Comparison of ENCODE assay signal across 8 cellular contexts in genomic region chr3:53046171-53047170, GRCh38. TPM values are rescaled to one million over a fixed set of nuclear protein-coding genes. Genes with fewer than 3 reads are reported as not detected.
DNase-seq lines count a peak whose midpoint lies in the region; ATAC-seq, FAIRE-seq and TF ChIP-seq lines count a peak whose summit lies in the region.

No MANE protein-coding gene starts in this region.

- H3K36me3 ChIP-seq in K562 (ENCODE audit: control insufficient read depth, insufficient read depth, low read length) (no peaks in the 10 kb centered on the region), iPS-20b (ENCODE audit: insufficient read depth, low read depth, low read length) (no peaks in the 10 kb centered on the region), smooth muscle cell (ENCODE audit: low read depth) (no peaks in the 10 kb centered on the region)

- H3F3A ChIP-seq in smooth muscle cell (ENCODE audit: low read depth), result peaks cover 14% of the 10 kb centered on the region

- DNase-seq in C1 segment of cervical spinal cord (lab: John Stamatoyannopoulos, UW) (peak in 12 of 14 donors; percentile 9 to 73 (median 45)), HK-2 (ENCODE audit: unreplicated experiment) (peak; percentile 63), T-helper 2 cell (peak; percentile 24 to 68 (median 56)), K562 (ENCODE audit: extremely low read depth in 1 of 4, low spot score in 3 of 4) (peak in 1 of 4 experiments; percentile 14), smooth muscle cell (lab: John Stamatoyannopoulos, UW; ENCODE audit: unreplicated experiment) (no peak)

- peak overlapping the region; percentile 93; the same call in 1 of the 3 replicates for H3K27ac ChIP-seq in K562 (ENCODE audit: extremely low read depth, low read depth, low read length)
- no peak overlapping the region for H3K27ac ChIP-seq in iPS-20b (ENCODE audit: low read length)
- no peak overlapping the region for H3K27ac ChIP-seq in smooth muscle cell (ENCODE audit: low read depth)

- H3K27me3 ChIP-seq in K562 (ENCODE audit: control insufficient read depth in 2 of 2, insufficient read depth in 2 of 2, low read length in 2 of 2) (no peaks in the 10 kb centered on the region), iPS-20b (ENCODE audit: insufficient read depth, low read length) (peaks cover 47% of the 10 kb centered on the region), smooth muscle cell (ENCODE audit: low read depth) (peaks cover 27% of the 10 kb centered on the region)

- peak overlapping the region; percentile 66; the same call in 1 of the 2 replicates for H3K4me2 ChIP-seq in K562 (ENCODE audit: insufficient read depth, low read length)
- H3K4me2 ChIP-seq in smooth muscle cell, result peak overlapping the region; percentile 95

- TF ChIP-seq CTCF in K562 (IDR thresholded peaks at IDR 0.05 in 2 of 3, conservative IDR thresholded peaks at IDR 0.05 in 1 of 3; ENCODE audit: insufficient read depth in 2 of 3, low read depth in 1 of 3, low read length in 3 of 3) (peak in 1 of 3 experiments; percentile 52; a peak in 3 of 6 replicates), smooth muscle cell (IDR thresholded peaks at IDR 0.05; ENCODE audit: borderline replicate concordance, insufficient read depth, poor library complexity, severe bottlenecking) (peak; percentile 18)

- no peaks in the 10 kb centered on the region for H3K9me3 ChIP-seq in K562 (replicated peaks; ENCODE audit: control insufficient read depth, insufficient read depth, low read depth, low read length)
- H3K9me3 ChIP-seq in iPS-20b (ENCODE audit: insufficient read depth, low read depth, low read length), result no peaks in the 10 kb centered on the region
- no peaks in the 10 kb centered on the region for H3K9me3 ChIP-seq in smooth muscle cell (replicated peaks; ENCODE audit: low read depth)

- no peak for TF ChIP-seq RAD21 in K562 (CRISPR knock-in tag; conservative IDR thresholded peaks at IDR 0.05 in 1 of 2, IDR thresholded peaks at IDR 0.05 in 1 of 2)

- no peaks in the 10 kb centered on the region for H4K20me1 ChIP-seq in K562 (replicated peaks; ENCODE audit: control insufficient read depth, insufficient read depth, low read length)
- peaks cover 4% of the 10 kb centered on the region for H4K20me1 ChIP-seq in smooth muscle cell (ENCODE audit: low read depth)

- in situ Hi-C loops in K562 (cut with MboI), result no loop called here

- intact Hi-C loops in K562 (cut with micrococcal nuclease), result no loop called here

- H3K9me1 ChIP-seq in K562 (ENCODE audit: control insufficient read depth, insufficient read depth, low read length), result no peaks in the 10 kb centered on the region

- ATAC-seq in GM19395 (IDR thresholded peaks at IDR 0.05; ENCODE audit: unreplicated experiment) (peak; percentile 45), K562 (peak; percentile 36), GM21786 (IDR thresholded peaks at IDR 0.05; ENCODE audit: unreplicated experiment) (no peak)

- H3K4me1 ChIP-seq in K562 (replicated peaks in 1 of 2; ENCODE audit: control insufficient read depth in 2 of 2, insufficient read depth in 2 of 2, low read length in 2 of 2), result peaks cover 5 to 17% of the 10 kb centered on the region in 2 experiments; a peak in 4 of 5 replicates
- peaks cover 7% of the 10 kb centered on the region for H3K4me1 ChIP-seq in iPS-20b (ENCODE audit: insufficient read depth, low read length)
- H3K4me1 ChIP-seq in smooth muscle cell (ENCODE audit: low read depth), result no peaks in the 10 kb centered on the region

- WGBS in K562 (ENCODE audit: insufficient coverage, low coverage, missing lambda C conversion rate), result 58% methylated on average over 25 of the region's 113 CpGs
- 4% methylated on average over 80 of the region's 113 CpGs for WGBS in smooth muscle cell (ENCODE audit: low lambda C conversion rate)

- TF ChIP-seq POLR2A in K562 (conservative IDR thresholded peaks at IDR 0.05), result no peak

- no peak for TF ChIP-seq EP300 in K562 (IDR thresholded peaks at IDR 0.05; ENCODE audit: low read length)

- H3K79me2 ChIP-seq in K562 (ENCODE audit: control insufficient read depth, insufficient read depth, low read length), result peaks cover 7% of the 10 kb centered on the region; the same call in 2 of the 3 replicates
- H3K79me2 ChIP-seq in smooth muscle cell (ENCODE audit: low read depth), result peaks cover 4% of the 10 kb centered on the region

- no TSS peak for BruUV-seq in K562 (replicated peaks; lab: Mats Ljungman, UMichigan)

- H2AFZ ChIP-seq in K562 (ENCODE audit: low read depth, low read length) (peak overlapping the region; percentile 84), smooth muscle cell (ENCODE audit: low read depth) (peak overlapping the region; percentile 68)

- H3K4me3 ChIP-seq in K562 (peak overlapping the region; percentile 81), iPS-20b (ENCODE audit: low read length) (peak overlapping the region; percentile 72), smooth muscle cell (peak overlapping the region; percentile 93)

- POLR2A ChIA-PET in K562 (lab: Yijun Ruan, JAX), result interaction anchor here (0.5 to 0.7 kb wide), 6 partner anchors 15 to 410 kb away, joined by 3 to 4 read pairs (median 3); partner anchors contain the start of genes GLT8D1 and SPCS1

- peak overlapping the region; percentile 84 to 93; a peak in 3 of 4 replicates for H3K9ac ChIP-seq in K562 (ENCODE audit: insufficient read depth in 1 of 2, low read depth in 2 of 2, low read length in 2 of 2)
- H3K9ac ChIP-seq in iPS-20b (ENCODE audit: low read depth, low read length), result peak overlapping the region; percentile 45; the same call in 1 of the 2 replicates
- no peak overlapping the region for H3K9ac ChIP-seq in smooth muscle cell (ENCODE audit: low read depth)

- FAIRE-seq in K562 (lab: Jason Lieb, UNC), result no peak

- CTCF ChIA-PET in K562 (lab: Yijun Ruan, JAX; ENCODE audit: low intra/inter-chr PET ratio), result no interaction called here

TF ChIP-seq in K562, 482 proteins besides CTCF, POLR2A, EP300 and RAD21 (continues in another document):
- peak; percentile 29; the same call in 1 of the 2 replicates for TF ChIP-seq CXXC5 (CRISPR knock-in tag; IDR thresholded peaks at IDR 0.05)
- peak; percentile 63; the same call in 1 of the 2 replicates for TF ChIP-seq HNRNPL (IDR thresholded peaks at IDR 0.05; ENCODE audit: low read depth, low read length)
- 0 out of 2 replicates have a peak, but pooled peaks have one; percentile 48 for TF ChIP-seq NCOA6 (IDR thresholded peaks at IDR 0.05)
- no peak for TF ChIP-seq ZNF830 (CRISPR knock-in tag; IDR thresholded peaks at IDR 0.05)
- peak; percentile 60; the same call in 1 of the 2 replicates for TF ChIP-seq CREB3L1 (IDR thresholded peaks at IDR 0.05; ENCODE audit: borderline replicate concordance, low read depth)
- peak; percentile 98 for TF ChIP-seq ZBTB33 (CRISPR knock-in tag; IDR thresholded peaks at IDR 0.05)

RNA-seq across cellular contexts. Expression of gene SFMBT1, which starts 0.6 kb away (rescaled TPM):
- total RNA-seq in K562 (2011; cell fraction: chromatin; rRNA removed; ENCODE audit: low replicate concordance), result 9.9 and 14.6 TPM in 2 replicates
- total RNA-seq in K562 (2011; cell fraction: nucleolus; rRNA removed), result 3.7 and 5.5 TPM in 2 replicates
- 5.8 and 6.8 TPM in 2 replicates for total RNA-seq in K562 (2011; cell fraction: nucleoplasm; rRNA removed)
- total RNA-seq in K562 (2014; rRNA removed) (3.4 and 7.2 TPM in 2 replicates), K562 (2014; rRNA removed; fragmentation: Illumina TruSeq; extraction: Trizol) (4.9 and 5.2 TPM in 2 replicates), K562 (2015; rRNA removed; fragmentation: Illumina TruSeq; extraction: Trizol) (4.6 and 5.7 TPM in 2 replicates), K562 (2021) (5.9 and 6.6 TPM in 2 replicates), smooth muscle cell (2.2 and 2.4 TPM in 2 replicates)
- polyA plus RNA-seq in K562 (2011; rRNA removed) (3.7 and 3.8 TPM in 2 replicates), K562 (2014; fragmentation: Illumina TruSeq; extraction: Trizol) (3.2 and 3.3 TPM in 2 replicates), K562 (2014; fragmentation: Nextera tagmentation; extraction: Ambion mirVana) (1 to 10 TPM in 1 of 2 experiments, under 1 TPM in 1; 0.76 to 1.4 TPM), K562 (2014; rRNA removed) (3.6 and 3.9 TPM in 2 replicates), smooth muscle cell (1.3 and 1.4 TPM in 2 replicates)
- 1.4 and 3.6 TPM in 2 replicates for polyA plus RNA-seq in K562 (2011; cell fraction: cytosol; rRNA removed)
- polyA plus RNA-seq in K562 (2011; cell fraction: nucleus; rRNA removed), result 4.4 and 5.8 TPM in 2 replicates
- polyA plus RNA-seq in K562 (2012), result 3.3 and 3.8 TPM in 2 replicates
- polyA minus RNA-seq in K562 (2011; rRNA and poly(A)+ RNA removed), result 11.0 and 11.2 TPM in 2 replicates
- polyA minus RNA-seq in K562 (2011; cell fraction: cytosol; rRNA and poly(A)+ RNA removed), result 4.4 and 7.1 TPM in 2 replicates
- 4.2 and 7.0 TPM in 2 replicates for polyA minus RNA-seq in K562 (2011; cell fraction: nucleus; rRNA and poly(A)+ RNA removed)
